ENCODE assay signal across 1 cellular context in genomic region chr5:133370281-133370890, GRCh38.
TF ChIP-seq lines count a peak whose summit lies in the region.

No MANE protein-coding gene starts in this region.

TF ChIP-seq in H1, 55 proteins besides CTCF, POLR2A, EP300 and RAD21:
- TF ChIP-seq, protein P1, sequence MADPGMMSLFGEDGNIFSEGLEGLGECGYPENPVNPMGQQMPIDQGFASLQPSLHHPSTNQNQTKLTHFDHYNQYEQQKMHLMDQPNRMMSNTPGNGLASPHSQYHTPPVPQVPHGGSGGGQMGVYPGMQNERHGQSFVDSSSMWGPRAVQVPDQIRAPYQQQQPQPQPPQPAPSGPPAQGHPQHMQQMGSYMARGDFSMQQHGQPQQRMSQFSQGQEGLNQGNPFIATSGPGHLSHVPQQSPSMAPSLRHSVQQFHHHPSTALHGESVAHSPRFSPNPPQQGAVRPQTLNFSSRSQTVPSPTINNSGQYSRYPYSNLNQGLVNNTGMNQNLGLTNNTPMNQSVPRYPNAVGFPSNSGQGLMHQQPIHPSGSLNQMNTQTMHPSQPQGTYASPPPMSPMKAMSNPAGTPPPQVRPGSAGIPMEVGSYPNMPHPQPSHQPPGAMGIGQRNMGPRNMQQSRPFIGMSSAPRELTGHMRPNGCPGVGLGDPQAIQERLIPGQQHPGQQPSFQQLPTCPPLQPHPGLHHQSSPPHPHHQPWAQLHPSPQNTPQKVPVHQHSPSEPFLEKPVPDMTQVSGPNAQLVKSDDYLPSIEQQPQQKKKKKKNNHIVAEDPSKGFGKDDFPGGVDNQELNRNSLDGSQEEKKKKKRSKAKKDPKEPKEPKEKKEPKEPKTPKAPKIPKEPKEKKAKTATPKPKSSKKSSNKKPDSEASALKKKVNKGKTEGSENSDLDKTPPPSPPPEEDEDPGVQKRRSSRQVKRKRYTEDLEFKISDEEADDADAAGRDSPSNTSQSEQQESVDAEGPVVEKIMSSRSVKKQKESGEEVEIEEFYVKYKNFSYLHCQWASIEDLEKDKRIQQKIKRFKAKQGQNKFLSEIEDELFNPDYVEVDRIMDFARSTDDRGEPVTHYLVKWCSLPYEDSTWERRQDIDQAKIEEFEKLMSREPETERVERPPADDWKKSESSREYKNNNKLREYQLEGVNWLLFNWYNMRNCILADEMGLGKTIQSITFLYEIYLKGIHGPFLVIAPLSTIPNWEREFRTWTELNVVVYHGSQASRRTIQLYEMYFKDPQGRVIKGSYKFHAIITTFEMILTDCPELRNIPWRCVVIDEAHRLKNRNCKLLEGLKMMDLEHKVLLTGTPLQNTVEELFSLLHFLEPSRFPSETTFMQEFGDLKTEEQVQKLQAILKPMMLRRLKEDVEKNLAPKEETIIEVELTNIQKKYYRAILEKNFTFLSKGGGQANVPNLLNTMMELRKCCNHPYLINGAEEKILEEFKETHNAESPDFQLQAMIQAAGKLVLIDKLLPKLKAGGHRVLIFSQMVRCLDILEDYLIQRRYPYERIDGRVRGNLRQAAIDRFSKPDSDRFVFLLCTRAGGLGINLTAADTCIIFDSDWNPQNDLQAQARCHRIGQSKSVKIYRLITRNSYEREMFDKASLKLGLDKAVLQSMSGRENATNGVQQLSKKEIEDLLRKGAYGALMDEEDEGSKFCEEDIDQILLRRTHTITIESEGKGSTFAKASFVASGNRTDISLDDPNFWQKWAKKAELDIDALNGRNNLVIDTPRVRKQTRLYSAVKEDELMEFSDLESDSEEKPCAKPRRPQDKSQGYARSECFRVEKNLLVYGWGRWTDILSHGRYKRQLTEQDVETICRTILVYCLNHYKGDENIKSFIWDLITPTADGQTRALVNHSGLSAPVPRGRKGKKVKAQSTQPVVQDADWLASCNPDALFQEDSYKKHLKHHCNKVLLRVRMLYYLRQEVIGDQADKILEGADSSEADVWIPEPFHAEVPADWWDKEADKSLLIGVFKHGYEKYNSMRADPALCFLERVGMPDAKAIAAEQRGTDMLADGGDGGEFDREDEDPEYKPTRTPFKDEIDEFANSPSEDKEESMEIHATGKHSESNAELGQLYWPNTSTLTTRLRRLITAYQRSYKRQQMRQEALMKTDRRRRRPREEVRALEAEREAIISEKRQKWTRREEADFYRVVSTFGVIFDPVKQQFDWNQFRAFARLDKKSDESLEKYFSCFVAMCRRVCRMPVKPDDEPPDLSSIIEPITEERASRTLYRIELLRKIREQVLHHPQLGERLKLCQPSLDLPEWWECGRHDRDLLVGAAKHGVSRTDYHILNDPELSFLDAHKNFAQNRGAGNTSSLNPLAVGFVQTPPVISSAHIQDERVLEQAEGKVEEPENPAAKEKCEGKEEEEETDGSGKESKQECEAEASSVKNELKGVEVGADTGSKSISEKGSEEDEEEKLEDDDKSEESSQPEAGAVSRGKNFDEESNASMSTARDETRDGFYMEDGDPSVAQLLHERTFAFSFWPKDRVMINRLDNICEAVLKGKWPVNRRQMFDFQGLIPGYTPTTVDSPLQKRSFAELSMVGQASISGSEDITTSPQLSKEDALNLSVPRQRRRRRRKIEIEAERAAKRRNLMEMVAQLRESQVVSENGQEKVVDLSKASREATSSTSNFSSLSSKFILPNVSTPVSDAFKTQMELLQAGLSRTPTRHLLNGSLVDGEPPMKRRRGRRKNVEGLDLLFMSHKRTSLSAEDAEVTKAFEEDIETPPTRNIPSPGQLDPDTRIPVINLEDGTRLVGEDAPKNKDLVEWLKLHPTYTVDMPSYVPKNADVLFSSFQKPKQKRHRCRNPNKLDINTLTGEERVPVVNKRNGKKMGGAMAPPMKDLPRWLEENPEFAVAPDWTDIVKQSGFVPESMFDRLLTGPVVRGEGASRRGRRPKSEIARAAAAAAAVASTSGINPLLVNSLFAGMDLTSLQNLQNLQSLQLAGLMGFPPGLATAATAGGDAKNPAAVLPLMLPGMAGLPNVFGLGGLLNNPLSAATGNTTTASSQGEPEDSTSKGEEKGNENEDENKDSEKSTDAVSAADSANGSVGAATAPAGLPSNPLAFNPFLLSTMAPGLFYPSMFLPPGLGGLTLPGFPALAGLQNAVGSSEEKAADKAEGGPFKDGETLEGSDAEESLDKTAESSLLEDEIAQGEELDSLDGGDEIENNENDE (IDR thresholded peaks at IDR 0.05; ENCODE audit: insufficient replicate concordance, low read length) = no peak
- TF ChIP-seq, protein P2, sequence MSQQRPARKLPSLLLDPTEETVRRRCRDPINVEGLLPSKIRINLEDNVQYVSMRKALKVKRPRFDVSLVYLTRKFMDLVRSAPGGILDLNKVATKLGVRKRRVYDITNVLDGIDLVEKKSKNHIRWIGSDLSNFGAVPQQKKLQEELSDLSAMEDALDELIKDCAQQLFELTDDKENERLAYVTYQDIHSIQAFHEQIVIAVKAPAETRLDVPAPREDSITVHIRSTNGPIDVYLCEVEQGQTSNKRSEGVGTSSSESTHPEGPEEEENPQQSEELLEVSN (IDR thresholded peaks at IDR 0.05) = no peak
- TF ChIP-seq TAF1 (IDR thresholded peaks at IDR 0.05; ENCODE audit: low read depth, low read length) (no peak), ASH2L (IDR thresholded peaks at IDR 0.05; ENCODE audit: low read length) (no peak), CBX8 (IDR thresholded peaks at IDR 0.05; ENCODE audit: borderline replicate concordance, low read depth, low read length) (no peak), TCF12 (IDR thresholded peaks at IDR 0.05; ENCODE audit: low read depth, low read length) (no peak), CHD1 (IDR thresholded peaks at IDR 0.05; ENCODE audit: low read depth, low read length) (no peak), CTBP2 (IDR thresholded peaks at IDR 0.05; ENCODE audit: borderline replicate concordance, insufficient read depth, insufficient read length, low read length) (no peak), MAX (IDR thresholded peaks at IDR 0.05) (no peak), CEBPB (IDR thresholded peaks at IDR 0.05; ENCODE audit: low read depth, low read length) (no peak), CHD2 (IDR thresholded peaks at IDR 0.05; ENCODE audit: low read length) (no peak), EGR1 (IDR thresholded peaks at IDR 0.05; ENCODE audit: borderline replicate concordance, low read depth, low read length) (no peak), GTF2F1 (IDR thresholded peaks at IDR 0.05; ENCODE audit: borderline replicate concordance, low read depth, low read length) (no peak), HDAC2 (IDR thresholded peaks at IDR 0.05; ENCODE audit: borderline replicate concordance in 1 of 2, low read depth in 2 of 2, low read length in 2 of 2) (no peak), ATF2 (IDR thresholded peaks at IDR 0.05; ENCODE audit: low read length) (no peak), PHF8 (conservative IDR thresholded peaks at IDR 0.05; ENCODE audit: low read depth, low read length) (no peak), KDM5A (IDR thresholded peaks at IDR 0.05; ENCODE audit: low read length) (no peak), EZH2 (IDR thresholded peaks at IDR 0.05; ENCODE audit: low read depth, low read length, severe bottlenecking) (no peak), TBP (IDR thresholded peaks at IDR 0.05; ENCODE audit: low read depth, low read length) (no peak), SIRT6 (IDR thresholded peaks at IDR 0.05; ENCODE audit: low read length) (no peak)
